In the genomic region with DNA sequence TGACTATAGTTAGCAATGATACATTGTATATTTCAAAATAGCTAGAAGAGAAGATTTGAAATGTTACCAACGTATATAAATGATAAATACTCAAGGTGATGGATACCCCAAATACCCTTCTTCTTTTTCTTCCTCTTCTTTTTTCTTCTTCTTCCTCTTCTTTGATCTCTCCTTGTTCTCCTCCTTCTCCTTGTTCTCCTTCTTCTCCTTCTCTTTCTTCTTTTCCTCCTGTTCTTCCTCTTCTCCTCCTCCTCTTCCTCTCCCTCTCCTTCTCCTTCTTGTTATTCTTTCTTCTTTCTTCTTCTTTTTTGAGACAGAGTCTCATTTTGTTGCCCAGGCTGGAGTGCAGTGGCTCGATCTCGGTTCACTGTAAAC, we compare ENCODE assay signal across 8 cellular contexts. TPM values are rescaled to one million over a fixed set of nuclear protein-coding genes. Genes with fewer than 3 reads are reported as not detected.
DNase-seq lines count a peak whose midpoint lies in the region; ATAC-seq and TF ChIP-seq lines count a peak whose summit lies in the region.

No MANE protein-coding gene starts in this region.

- peaks cover 17 to 33% (median 28%) of the 10 kb centered on the region in 4 donors for H3K4me1 Mint-ChIP-seq in naive thymus-derived CD8-positive, alpha-beta T cell

- H3K9me3 Mint-ChIP-seq in naive thymus-derived CD8-positive, alpha-beta T cell: peaks cover 0 to 9% (median 3%) of the 10 kb centered on the region in 9 donors

- no peak for ATAC-seq in right cardiac atrium
- no peak for ATAC-seq in naive thymus-derived CD8-positive, alpha-beta T cell
- no peak for ATAC-seq in GM19035 (IDR thresholded peaks at IDR 0.05; ENCODE audit: unreplicated experiment)
- no peak for ATAC-seq in GM18517 (IDR thresholded peaks at IDR 0.05; ENCODE audit: unreplicated experiment)

- TF ChIP-seq CTCF in coronary artery (IDR thresholded peaks at IDR 0.05): no peak

- H3K27me3 Mint-ChIP-seq in naive thymus-derived CD8-positive, alpha-beta T cell: no peaks in the 10 kb centered on the region

- POLR2A ChIA-PET in naive thymus-derived CD8-positive, alpha-beta T cell (lab: Charles Lee): interaction anchor here (0.5 to 1.5 kb wide), 3 partner anchors 36 to 702 kb away, joined by 3 to 4 read pairs (median 4); a partner anchor contains a TSS

- no peaks in the 10 kb centered on the region for H3K9me3 ChIP-seq in right cardiac atrium (ENCODE audit: control insufficient read depth, low read length)

- H3K4me1 ChIP-seq in right cardiac atrium (ENCODE audit: control insufficient read depth, insufficient read depth, low read length): no peaks in the 10 kb centered on the region

- H3K27ac ChIP-seq in right cardiac atrium (ENCODE audit: low read length) (no peak overlapping the region), coronary artery (no peak overlapping the region)

- H3K27me3 ChIP-seq in right cardiac atrium (ENCODE audit: control insufficient read depth, insufficient read depth): no peaks in the 10 kb centered on the region

- WGBS in right cardiac atrium: 50% methylated on average over 3 of the region's 3 CpGs

- peak overlapping the region; percentile 89 to 98 (median 94) for H3K4me3 Mint-ChIP-seq in naive thymus-derived CD8-positive, alpha-beta T cell

- H3K4me3 ChIP-seq in right cardiac atrium (ENCODE audit: low read length) (peak overlapping the region; percentile 63), coronary artery (peak overlapping the region; percentile 81)

- H3K36me3 Mint-ChIP-seq in naive thymus-derived CD8-positive, alpha-beta T cell: peaks cover 0 to 12% (median 0%) of the 10 kb centered on the region in 3 donors

- peak overlapping the region; percentile 91 to 99 (median 96) for H3K27ac Mint-ChIP-seq in naive thymus-derived CD8-positive, alpha-beta T cell

- intact Hi-C loops in right cardiac atrium (cut with DNase I) (loop anchor here in 2 of 4 donors (5.0 kb wide), 1 partner anchor 310 kb away; no protein-coding TSS in a partner anchor), cardiac septum (cut with DNase I) (loop anchor here (5.0 kb wide), 1 partner anchor 310 kb away; no protein-coding TSS in a partner anchor)

- DNase-seq in right cardiac atrium (no peak), cardiac septum (ENCODE audit: low spot score) (no peak), coronary artery (ENCODE audit: low spot score) (no peak), SHP77 (lab: John Stamatoyannopoulos, UW) (no peak), kidney tubule cell (ENCODE audit: low spot score) (no peak)
- no peak for DNase-seq in naive thymus-derived CD8-positive, alpha-beta T cell

RNA-seq across cellular contexts. Expression of a gene that starts 0.6 kb away (rescaled TPM):
- 1 to 10 TPM; 1.6 to 4.5 (median 2.9) TPM for total RNA-seq in right cardiac atrium
- polyA plus RNA-seq in right cardiac atrium: 1.7 TPM
- total RNA-seq in cardiac septum: 2.2 TPM
- 10 to 100 TPM; 13.2 to 13.7 TPM for total RNA-seq in naive thymus-derived CD8-positive, alpha-beta T cell
- 10 to 100 TPM in 2 of 3 donors, 1 to 10 TPM in 1; 9.9 to 10.9 (median 10.6) TPM for polyA plus RNA-seq in naive thymus-derived CD8-positive, alpha-beta T cell
